Comparison of ENCODE assay signal across 13 cellular contexts in the genomic region with DNA sequence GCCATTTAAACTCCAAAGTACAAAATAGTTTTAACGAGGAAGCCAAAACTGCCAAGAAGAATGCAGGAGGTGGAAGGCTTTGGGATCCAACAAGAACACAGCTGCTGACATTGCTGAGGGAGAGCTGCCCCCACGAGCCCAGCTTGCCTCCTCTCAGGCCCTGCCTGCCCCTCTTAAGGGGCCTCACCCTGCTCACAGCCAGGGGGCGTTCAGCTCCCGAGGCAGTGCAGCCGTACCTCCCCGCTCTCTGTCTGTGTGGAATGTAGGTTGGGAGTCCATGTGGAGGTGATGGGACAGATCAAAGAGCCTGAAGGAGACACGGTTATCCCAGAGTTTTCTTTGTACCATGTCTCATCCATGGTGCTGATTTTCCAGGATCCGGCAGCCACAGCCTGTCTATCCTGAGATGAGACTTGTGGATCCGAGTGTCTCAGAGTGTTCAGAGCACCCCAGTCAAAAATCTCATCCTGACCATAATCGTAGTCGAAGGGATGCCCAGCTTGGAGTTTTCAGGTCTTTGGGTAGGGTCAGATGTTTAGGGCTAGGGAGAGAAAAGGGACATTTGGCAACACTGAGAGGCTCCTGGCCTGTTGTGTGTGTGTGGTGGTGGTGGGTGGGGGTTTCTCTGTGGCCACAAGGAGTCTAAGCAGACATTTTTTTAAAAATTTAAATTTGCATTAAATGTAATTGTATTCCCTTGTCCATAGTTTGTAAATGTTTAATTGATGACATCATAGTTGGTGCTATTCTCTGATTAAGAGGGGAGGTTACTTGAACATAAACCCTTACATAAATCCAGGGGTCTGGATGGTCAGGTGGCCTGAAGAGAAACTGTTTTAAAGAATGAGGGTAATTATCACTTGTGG.
DNase-seq lines count a peak whose midpoint lies in the region; TF ChIP-seq lines count a peak whose summit lies in the region.
"Had no signal": no experiment of that assay in that cellular context is flagged by ENCODE, and none has a peak within 500 bp of the region (broad histone marks: within the 10 kb centered on the region; RNA-seq: fewer than 3 reads in every experiment).

No MANE protein-coding gene starts in this region.

- TF ChIP-seq POLR2A in transverse colon (IDR thresholded peaks at IDR 0.05) = no peak
- TF ChIP-seq POLR2A in esophagus muscularis mucosa (IDR thresholded peaks at IDR 0.05; ENCODE audit: low read depth) = no peak

- intact Hi-C loops in transverse colon (cut with DNase I; ENCODE audit: low total_unique reads) (no loop called here), esophagus muscularis mucosa (cut with DNase I) (no loop called here)

- H3K36me3 ChIP-seq in Karpas-422 (ENCODE audit: insufficient read depth, low read length) (no peaks in the 10 kb centered on the region), neural progenitor cell (no peaks in the 10 kb centered on the region), transverse colon (no peaks in the 10 kb centered on the region), esophagus muscularis mucosa (no peaks in the 10 kb centered on the region)

- no peaks in the 10 kb centered on the region for H3K27me3 Mint-ChIP-seq in activated CD4-positive, alpha-beta T cell treated with anti-CD3 and anti-CD28 coated beads, Interleukin-2, amount 10 ng/mL, durations not matched to agents 7 days and 5 days
- H3K27me3 Mint-ChIP-seq in neural progenitor cell (ENCODE audit: insufficient read depth, low read depth) = no peaks in the 10 kb centered on the region

- H4K20me1 ChIP-seq in Karpas-422 (ENCODE audit: insufficient read depth, low read depth, low read length) (no peaks in the 10 kb centered on the region), neural progenitor cell (ENCODE audit: low read depth) (no peaks in the 10 kb centered on the region)

- CTCF ChIA-PET in activated CD4-positive, alpha-beta T cell treated with anti-CD3 and anti-CD28 coated beads, Interleukin-2, amount 10 ng/mL, durations not matched to agents 7 days and 5 days (lab: Charles Lee) = interaction anchor here (1.3 kb wide), 1 partner anchor 13 kb away, joined by 6 read pairs; no protein-coding TSS in a partner anchor

- H3K9me3 Mint-ChIP-seq in activated CD4-positive, alpha-beta T cell treated with anti-CD3 and anti-CD28 coated beads, Interleukin-2, amount 10 ng/mL, durations not matched to agents 7 days and 5 days = no peaks in the 10 kb centered on the region
- H3K9me3 Mint-ChIP-seq in neural progenitor cell = no peaks in the 10 kb centered on the region

- 81% methylated on average over 11 of the region's 11 CpGs; no CpG with 5 or more reads in 1 of the 2 donors for WGBS in transverse colon (ENCODE audit: low coverage in 1 of 2), 2 donors
- 94% methylated on average over 6 of the region's 11 CpGs for WGBS in esophagus muscularis mucosa

- H3K27ac ChIP-seq in Karpas-422 (ENCODE audit: low read length) (no peak overlapping the region), neural progenitor cell (no peak overlapping the region), transverse colon (no peak overlapping the region), esophagus muscularis mucosa (replicated peaks in 1 of 4) (no peak overlapping the region)
- H3K27ac ChIP-seq: coronary artery had no signal

- no peak for DNase-seq in activated CD4-positive, alpha-beta T cell treated with anti-CD3 and anti-CD28 coated beads, Interleukin-2, amount 10 ng/mL, durations not matched to agents 7 days and 5 days
- DNase-seq in activated CD4-positive, alpha-beta T cell treated with anti-CD3 and anti-CD28 coated beads, Interleukin-2, amount 50 U/mL, for 1 hour = no peak
- DNase-seq in Karpas-422 = peak; percentile 43
- DNase-seq in astrocyte of the spinal cord (ENCODE audit: low read depth, low spot score) = no peak
- DNase-seq in neural progenitor cell (ENCODE audit: low spot score) = peak; percentile 69
- DNase-seq in transverse colon = no peak
- DNase-seq in esophagus muscularis mucosa (ENCODE audit: extremely low spot score) = no peak
- no peak for DNase-seq in DMS79 treated with DMSO at 0.1 percent for 48 hours (lab: John Stamatoyannopoulos, UW)
- DNase-seq: GDM1, NCI-H1417 treated with DMSO at 0.1 percent for 48 hours, right cardiac atrium, T1000 had no signal

- H3K27me3 ChIP-seq in Karpas-422 (ENCODE audit: low read length) (no peaks in the 10 kb centered on the region), neural progenitor cell (no peaks in the 10 kb centered on the region), transverse colon (no peaks in the 10 kb centered on the region), esophagus muscularis mucosa (no peaks in the 10 kb centered on the region)

- no peaks in the 10 kb centered on the region for H3K79me2 ChIP-seq in Karpas-422 (ENCODE audit: low read length)
- H3K79me2 ChIP-seq in neural progenitor cell (ENCODE audit: low read depth) = no peaks in the 10 kb centered on the region

- POLR2A ChIA-PET in activated CD4-positive, alpha-beta T cell treated with anti-CD3 and anti-CD28 coated beads, Interleukin-2, amount 10 ng/mL, durations not matched to agents 7 days and 5 days (lab: Charles Lee) = no interaction called here

- peaks cover 2% of the 10 kb centered on the region for H3K36me3 Mint-ChIP-seq in activated CD4-positive, alpha-beta T cell treated with anti-CD3 and anti-CD28 coated beads, Interleukin-2, amount 10 ng/mL, durations not matched to agents 7 days and 5 days (ENCODE audit: low read depth)
- H3K36me3 Mint-ChIP-seq in neural progenitor cell = peaks cover 15% of the 10 kb centered on the region

- H3K4me2 ChIP-seq in Karpas-422 (ENCODE audit: low read depth, low read length, poor library complexity, severe bottlenecking) = no peak overlapping the region
- H3K4me2 ChIP-seq in neural progenitor cell = no peak overlapping the region

- no peak overlapping the region for H3K9ac ChIP-seq in Karpas-422 (ENCODE audit: low read length)
- H3K9ac ChIP-seq in neural progenitor cell = no peak overlapping the region

- in situ Hi-C loops in astrocyte of the spinal cord (cut with HindIII; ENCODE audit: low sequenced_read_pairs) (no loop called here), transverse colon (cut with MboI; ENCODE audit: low pct_ligation_motif_present in 1 of 4, low pct_unique_long_range_greater_than_20kb in 1 of 4, low sequenced_read_pairs in 3 of 4) (loop anchor here in 3 of 4 donors (25.0 kb wide), 1 partner anchor 465 kb away; no protein-coding TSS in a partner anchor)

- no peaks in the 10 kb centered on the region for H3K9me2 ChIP-seq in Karpas-422 (replicated peaks; ENCODE audit: insufficient read depth, low read length)

- TF ChIP-seq CTCF in astrocyte of the spinal cord (IDR thresholded peaks at IDR 0.05; ENCODE audit: low read depth, low read length) = peak; percentile 17
- peak; percentile 63 for TF ChIP-seq CTCF in neural progenitor cell (IDR thresholded peaks at IDR 0.05)
- no peak for TF ChIP-seq CTCF in transverse colon (IDR thresholded peaks at IDR 0.05)
- no peak for TF ChIP-seq CTCF in esophagus muscularis mucosa (IDR thresholded peaks at IDR 0.05)

- peak overlapping the region; percentile 93 for H3K27ac Mint-ChIP-seq in activated CD4-positive, alpha-beta T cell treated with anti-CD3 and anti-CD28 coated beads, Interleukin-2, amount 10 ng/mL, durations not matched to agents 7 days and 5 days
- peak overlapping the region; percentile 35 for H3K27ac Mint-ChIP-seq in neural progenitor cell

- H2AFZ ChIP-seq in Karpas-422 (ENCODE audit: low read length) = no peak overlapping the region
- H2AFZ ChIP-seq in neural progenitor cell (replicated peaks) = no peak overlapping the region

- H3K4me3 ChIP-seq in Karpas-422 (ENCODE audit: low read length) = no peak overlapping the region
- H3K4me3 ChIP-seq in astrocyte of the spinal cord (ENCODE audit: low read depth, low read length) = no peak overlapping the region
- no peak overlapping the region for H3K4me3 ChIP-seq in neural progenitor cell
- H3K4me3 ChIP-seq in transverse colon = no peak overlapping the region
- no peak overlapping the region for H3K4me3 ChIP-seq in esophagus muscularis mucosa
- H3K4me3 ChIP-seq: coronary artery had no signal

- no peaks in the 10 kb centered on the region for H3K4me1 ChIP-seq in Karpas-422 (ENCODE audit: low read length)
- peaks cover 11% of the 10 kb centered on the region for H3K4me1 ChIP-seq in neural progenitor cell
- H3K4me1 ChIP-seq in transverse colon = peaks cover 4 to 14% (median 11%) of the 10 kb centered on the region in 4 donors
- peaks cover 0 to 20% (median 12%) of the 10 kb centered on the region in 4 donors for H3K4me1 ChIP-seq in esophagus muscularis mucosa

- no peak overlapping the region for H3K4me3 Mint-ChIP-seq in activated CD4-positive, alpha-beta T cell treated with anti-CD3 and anti-CD28 coated beads, Interleukin-2, amount 10 ng/mL, durations not matched to agents 7 days and 5 days
- H3K4me3 Mint-ChIP-seq in neural progenitor cell = no peak overlapping the region

- H3K9me3 ChIP-seq in Karpas-422 (ENCODE audit: low read length) (no peaks in the 10 kb centered on the region), neural progenitor cell (ENCODE audit: low read depth) (no peaks in the 10 kb centered on the region), transverse colon (no peaks in the 10 kb centered on the region), esophagus muscularis mucosa (no peaks in the 10 kb centered on the region)

- H3F3A ChIP-seq in neural progenitor cell (ENCODE audit: low read depth) = peaks cover 4% of the 10 kb centered on the region

- H3K4me1 Mint-ChIP-seq in activated CD4-positive, alpha-beta T cell treated with anti-CD3 and anti-CD28 coated beads, Interleukin-2, amount 10 ng/mL, durations not matched to agents 7 days and 5 days = peaks cover 64% of the 10 kb centered on the region
- peaks cover 36% of the 10 kb centered on the region for H3K4me1 Mint-ChIP-seq in neural progenitor cell

- no peak for TF ChIP-seq EP300 in transverse colon (IDR thresholded peaks at IDR 0.05; ENCODE audit: low read depth)
- no peak for TF ChIP-seq EP300 in esophagus muscularis mucosa (IDR thresholded peaks at IDR 0.05)

Comparison
In these comparisons a context has a peak if more than half of its experiments do, and no peak if none do; other contexts are left out.
1. DNase-seq: peak in Karpas-422 (single experiment) and neural progenitor cell (single experiment); none in activated CD4-positive, alpha-beta T cell treated with anti-CD3 and anti-CD28 coated beads, Interleukin-2, amount 10 ng/mL, durations not matched to agents 7 days and 5 days (single experiment), activated CD4-positive, alpha-beta T cell treated with anti-CD3 and anti-CD28 coated beads, Interleukin-2, amount 50 U/mL, for 1 hour (single experiment), astrocyte of the spinal cord (single experiment), transverse colon (single experiment), esophagus muscularis mucosa (single experiment) and DMS79 treated with DMSO at 0.1 percent for 48 hours (single experiment).
2. CTCF ChIP-seq: peak in astrocyte of the spinal cord (single experiment) and neural progenitor cell (single experiment); none in transverse colon (0 of 5) and esophagus muscularis mucosa (0 of 3).